Comparison of ENCODE assay signal across 8 cellular contexts in genomic region chrX:38561951-38562719, GRCh38. TPM values are rescaled to one million over a fixed set of nuclear protein-coding genes. Genes with fewer than 3 reads are reported as not detected.
DNase-seq lines count a peak whose midpoint lies in the region; ATAC-seq, FAIRE-seq and TF ChIP-seq lines count a peak whose summit lies in the region.

No MANE protein-coding gene starts in this region.

- no peak for TF ChIP-seq POLR2A in HepG2 (IDR thresholded peaks at IDR 0.05; ENCODE audit: insufficient read depth in 1 of 2, low read depth in 2 of 2, low read length in 2 of 2)

- H3K9ac ChIP-seq in HUES48 (ENCODE audit: low read depth, low read length) = 0 out of 2 replicates have a peak overlapping the region, but pooled peaks have one; percentile 11
- peak overlapping the region; percentile 56; the same call in 1 of the 2 replicates for H3K9ac ChIP-seq in HepG2 (ENCODE audit: insufficient read depth, low read depth, low read length)

- no peaks in the 10 kb centered on the region for H3K36me3 Mint-ChIP-seq in stimulated activated effector memory CD8-positive, alpha-beta T cell treated with anti-CD3 and anti-CD28 coated beads, Interleukin-12 subunit alpha, Interleukin-12 subunit beta, amount 100 ng/mL, for 72 hours

- no peak for TF ChIP-seq RAD21 in HepG2 (CRISPR knock-in tag; IDR thresholded peaks at IDR 0.05)

- no peaks in the 10 kb centered on the region for H3K4me1 Mint-ChIP-seq in stimulated activated effector memory CD8-positive, alpha-beta T cell treated with anti-CD3 and anti-CD28 coated beads, Interleukin-12 subunit alpha, Interleukin-12 subunit beta, amount 100 ng/mL, for 72 hours

- ATAC-seq in HepG2 (peak; percentile 76), GM19035 (IDR thresholded peaks at IDR 0.05; ENCODE audit: unreplicated experiment) (no peak), GM21526 (IDR thresholded peaks at IDR 0.05; ENCODE audit: low FRiP score, unreplicated experiment) (no peak)
- ATAC-seq in stimulated activated effector memory CD8-positive, alpha-beta T cell treated with anti-CD3 and anti-CD28 coated beads, Interleukin-12 subunit alpha, Interleukin-12 subunit beta, amount 100 ng/mL, for 72 hours = no peak

- WGBS in HepG2 (ENCODE audit: low lambda C conversion rate) = 4% methylated on average over 14 of the region's 38 CpGs

- H3K27ac ChIP-seq in HUES48 (ENCODE audit: low read depth, low read length) (no peak overlapping the region), HepG2 (ENCODE audit: extremely low read length, insufficient read depth, low read length) (peak overlapping the region; percentile 50)

- no peak overlapping the region for H2AFZ ChIP-seq in HepG2 (ENCODE audit: low read length)

- H3K36me3 ChIP-seq in HUES48 (ENCODE audit: control insufficient read depth, insufficient read depth, low read length) (no peaks in the 10 kb centered on the region), HepG2 (replicated peaks in 1 of 2; ENCODE audit: control insufficient read depth in 1 of 2, insufficient read depth in 2 of 2, low read length in 2 of 2) (no peaks in the 10 kb centered on the region)

- H3K4me1 ChIP-seq in HUES48 (ENCODE audit: control insufficient read depth, insufficient read depth, low read length) (peaks cover 8% of the 10 kb centered on the region; the same call in 1 of the 2 replicates), HepG2 (ENCODE audit: insufficient read depth, low read length) (0 out of 2 replicates have a peak, but pooled peaks cover 8% of the 10 kb centered on the region)

- H3K4me3 ChIP-seq in HUES48 (ENCODE audit: low read depth, low read length) = peak overlapping the region; percentile 78
- peak overlapping the region; percentile 63 to 71 (median 65) for H3K4me3 ChIP-seq in HepG2 (replicated peaks in 1 of 3; ENCODE audit: insufficient read depth in 1 of 3, low read depth in 2 of 3, low read length in 3 of 3)

- H3K27me3 ChIP-seq in HUES48 (ENCODE audit: control insufficient read depth, insufficient read depth, low read length) (peaks cover 20% of the 10 kb centered on the region), HepG2 (ENCODE audit: control insufficient read depth in 1 of 2, insufficient read depth in 2 of 2, low read length in 2 of 2) (no peaks in the 10 kb centered on the region)

- in situ Hi-C loops in HepG2 (cut with HindIII; ENCODE audit: extremely low pct_ligation_motif_present, low pct_unique_long_range_greater_than_20kb) = no loop called here

- no peaks in the 10 kb centered on the region for H3K9me3 ChIP-seq in HUES48 (ENCODE audit: control insufficient read depth, insufficient read depth, low read length)
- no peaks in the 10 kb centered on the region for H3K9me3 ChIP-seq in HepG2 (ENCODE audit: low read length)

- intact Hi-C loops in HepG2 (cut with micrococcal nuclease; ENCODE audit: unreplicated experiment) = loop anchor here (5.0 kb wide), 2 partner anchors 75 to 225 kb away; no protein-coding TSS in a partner anchor

- TF ChIP-seq CTCF in HepG2 (CRISPR knock-in tag; IDR thresholded peaks at IDR 0.05) = peak; percentile 53

- POLR2A ChIA-PET in HepG2 (lab: Yijun Ruan, JAX) = interaction anchor here (1.0 to 1.5 kb wide), 3 partner anchors 20 to 603 kb away, joined by 3 read pairs; no protein-coding TSS in a partner anchor

- TSS peak; percentile 68 for BruUV-seq in HepG2 (replicated peaks; lab: Mats Ljungman, UMichigan)

- H3K27ac Mint-ChIP-seq in stimulated activated effector memory CD8-positive, alpha-beta T cell treated with anti-CD3 and anti-CD28 coated beads, Interleukin-12 subunit alpha, Interleukin-12 subunit beta, amount 100 ng/mL, for 72 hours = no peak overlapping the region

- FAIRE-seq in HepG2 (lab: Jason Lieb, UNC) = no peak

- CTCF ChIA-PET in HepG2 (lab: Yijun Ruan, JAX; ENCODE audit: low intra/inter-chr PET ratio, low total read pairs) = no interaction called here

- no peaks in the 10 kb centered on the region for H3K9me3 Mint-ChIP-seq in stimulated activated effector memory CD8-positive, alpha-beta T cell treated with anti-CD3 and anti-CD28 coated beads, Interleukin-12 subunit alpha, Interleukin-12 subunit beta, amount 100 ng/mL, for 72 hours

- H4K20me1 ChIP-seq in HepG2 (ENCODE audit: insufficient read depth, low read length) = no peaks in the 10 kb centered on the region

- DNase-seq in SW480 (ENCODE audit: low spot score) (peak; percentile 5), cerebellum (ENCODE audit: low spot score) (peak; percentile 75), HepG2 (ENCODE audit: low spot score) (peak; percentile 3), 8988T (no peak)
- DNase-seq in stimulated activated effector memory CD8-positive, alpha-beta T cell treated with anti-CD3 and anti-CD28 coated beads, Interleukin-12 subunit alpha, Interleukin-12 subunit beta, amount 100 ng/mL, for 72 hours (ENCODE audit: low spot score in 2 of 2) = peak in 1 of 2 donors; percentile 1

- no peak for TF ChIP-seq EP300 in HepG2 (IDR thresholded peaks at IDR 0.05; ENCODE audit: low read depth in 2 of 2, low read length in 2 of 2)
- no peak for TF ChIP-seq EP300 in HepG2 (CRISPR knock-in tag; IDR thresholded peaks at IDR 0.05; ENCODE audit: borderline replicate concordance)

- H3K4me3 Mint-ChIP-seq in stimulated activated effector memory CD8-positive, alpha-beta T cell treated with anti-CD3 and anti-CD28 coated beads, Interleukin-12 subunit alpha, Interleukin-12 subunit beta, amount 100 ng/mL, for 72 hours = peak overlapping the region; percentile 70

- H3K79me2 ChIP-seq in HepG2 (ENCODE audit: insufficient read depth, low read length) = peaks cover 2% of the 10 kb centered on the region

- peak overlapping the region; percentile 69 for H3K4me2 ChIP-seq in HepG2 (ENCODE audit: low read depth, low read length)

TF ChIP-seq in HepG2, 621 proteins besides CTCF, POLR2A, EP300 and RAD21 (continues in another document):
- no peak for TF ChIP-seq ZNF543 (CRISPR knock-in tag; IDR thresholded peaks at IDR 0.05)
- TF ChIP-seq ZNF792 (CRISPR knock-in tag; IDR thresholded peaks at IDR 0.05) = no peak
- TF ChIP-seq ZNF687 (CRISPR knock-in tag; IDR thresholded peaks at IDR 0.05) = peak; percentile 62
- peak; percentile 80 for TF ChIP-seq CREB1 (IDR thresholded peaks at IDR 0.05)
- TF ChIP-seq CREB1 (CRISPR knock-in tag; IDR thresholded peaks at IDR 0.05) = no peak
- TF ChIP-seq, protein P1, sequence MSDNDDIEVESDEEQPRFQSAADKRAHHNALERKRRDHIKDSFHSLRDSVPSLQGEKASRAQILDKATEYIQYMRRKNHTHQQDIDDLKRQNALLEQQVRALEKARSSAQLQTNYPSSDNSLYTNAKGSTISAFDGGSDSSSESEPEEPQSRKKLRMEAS (IDR thresholded peaks at IDR 0.05) = peak; percentile 48; the same call in 1 of the 2 replicates

RNA-seq across cellular contexts. Expression of gene TSPAN7, which starts 0.8 kb away (rescaled TPM):
- 102 TPM for total RNA-seq in cerebellum
- total RNA-seq in HepG2 (2016; rRNA removed; fragmentation: Illumina TruSeq; extraction: Trizol) = 12.8 and 21.4 TPM in 2 replicates
- total RNA-seq in HepG2 (2016; cell fraction: cytosol; rRNA removed; fragmentation: Illumina TruSeq; extraction: Trizol; ENCODE audit: low read depth) = 2.6 and 2.8 TPM in 2 replicates
- total RNA-seq in HepG2 (2016; cell fraction: insoluble cytoplasmic fraction; rRNA removed; fragmentation: Illumina TruSeq; extraction: Trizol) = 12.7 and 21.2 TPM in 2 replicates
- 5.7 and 6.4 TPM in 2 replicates for total RNA-seq in HepG2 (2016; cell fraction: membrane; rRNA removed; fragmentation: Illumina TruSeq; extraction: Trizol)
- 25.7 and 32.9 TPM in 2 replicates for total RNA-seq in HepG2 (2016; cell fraction: nucleus; rRNA removed; fragmentation: Illumina TruSeq; extraction: Trizol)
- 47.1 and 66.6 TPM in 2 replicates for polyA plus RNA-seq in HepG2 (2011; rRNA removed)
- polyA plus RNA-seq in HepG2 (2011; cell fraction: cytosol; rRNA removed) = 40.3 and 64.4 TPM in 2 replicates
- 17.9 and 24.6 TPM in 2 replicates for polyA plus RNA-seq in HepG2 (2011; cell fraction: nucleus; rRNA removed)
- 54.1 and 54.6 TPM in 2 replicates for polyA plus RNA-seq in HepG2 (2012)
- 5.2 and 5.9 TPM in 2 replicates for polyA plus RNA-seq in HepG2 (2016; cell fraction: cytosol; fragmentation: Illumina TruSeq; extraction: Trizol; ENCODE audit: low read depth)
- 24.2 and 27.3 TPM in 2 replicates for polyA plus RNA-seq in HepG2 (2016; cell fraction: insoluble cytoplasmic fraction; fragmentation: Illumina TruSeq; extraction: Trizol; ENCODE audit: low read depth)
- 11.0 and 12.1 TPM in 2 replicates for polyA plus RNA-seq in HepG2 (2016; cell fraction: membrane; fragmentation: Illumina TruSeq; extraction: Trizol; ENCODE audit: low read depth)
- 57.3 and 59.0 TPM in 2 replicates for polyA plus RNA-seq in HepG2 (2016; cell fraction: nucleus; fragmentation: Illumina TruSeq; extraction: Trizol; ENCODE audit: insufficient read depth, low read depth)
- polyA minus RNA-seq in HepG2 (2011; rRNA and poly(A)+ RNA removed; ENCODE audit: low replicate concordance) = 59.3 TPM in 1 of 2 replicates, not detected in the other
- polyA minus RNA-seq in HepG2 (2011; cell fraction: cytosol; rRNA and poly(A)+ RNA removed) = 15.7 and 23.8 TPM in 2 replicates
- polyA minus RNA-seq in HepG2 (2011; cell fraction: nucleus; rRNA and poly(A)+ RNA removed) = 12.4 and 24.7 TPM in 2 replicates
